In genomic region chr6:156955494-156956183, GRCh38 we compare ENCODE assay signal across 13 cellular contexts.
DNase-seq lines count a peak whose midpoint lies in the region; ATAC-seq, FAIRE-seq and TF ChIP-seq lines count a peak whose summit lies in the region.
"Had no signal": no experiment of that assay in that cellular context is flagged by ENCODE, and none has a peak within 500 bp of the region (broad histone marks: within the 10 kb centered on the region; RNA-seq: fewer than 3 reads in every experiment).

No MANE protein-coding gene starts in this region.

- H3F3A ChIP-seq in smooth muscle cell (ENCODE audit: low read depth) (peaks cover 15% of the 10 kb centered on the region), MM.1S (ENCODE audit: insufficient read depth, low read length) (no peaks in the 10 kb centered on the region)

- no TSS peak for BruUV-seq in HepG2 (replicated peaks; lab: Mats Ljungman, UMichigan)

- POLR2A ChIA-PET in HepG2 (lab: Yijun Ruan, JAX) = no interaction called here

- TF ChIP-seq EP300 in HepG2 (IDR thresholded peaks at IDR 0.05; ENCODE audit: low read depth in 2 of 2, low read length in 2 of 2) (no peak), HepG2 (CRISPR knock-in tag; IDR thresholded peaks at IDR 0.05; ENCODE audit: borderline replicate concordance) (no peak)

- H3K79me2 ChIP-seq in HepG2 (ENCODE audit: insufficient read depth, low read length) (peaks cover 61% of the 10 kb centered on the region), smooth muscle cell (ENCODE audit: low read depth) (peaks cover 94% of the 10 kb centered on the region), MM.1S (ENCODE audit: low read length) (peaks cover 70% of the 10 kb centered on the region)

- H3K27ac ChIP-seq in HepG2 (ENCODE audit: extremely low read length, insufficient read depth, low read length) (no peak overlapping the region), smooth muscle cell (ENCODE audit: low read depth) (peak overlapping the region; percentile 99), MM.1S (ENCODE audit: low read length) (no peak overlapping the region)

- no peak for FAIRE-seq in HepG2 (lab: Jason Lieb, UNC)

- WGBS in HepG2 (ENCODE audit: low lambda C conversion rate) = 97% methylated on average over 6 of the region's 6 CpGs
- WGBS in smooth muscle cell (ENCODE audit: low lambda C conversion rate) = 93% methylated on average over 6 of the region's 6 CpGs

- in situ Hi-C loops in HepG2 (cut with HindIII; ENCODE audit: extremely low pct_ligation_motif_present, low pct_unique_long_range_greater_than_20kb) = no loop called here

- H3K4me1 ChIP-seq in HepG2 (ENCODE audit: insufficient read depth, low read length) (peaks cover 26% of the 10 kb centered on the region), smooth muscle cell (ENCODE audit: low read depth) (peaks cover 34% of the 10 kb centered on the region), MM.1S (ENCODE audit: low read length) (no peaks in the 10 kb centered on the region)

- peaks cover 0 to 4% of the 10 kb centered on the region in 2 experiments; a peak in 3 of 5 replicates for H3K36me3 ChIP-seq in HepG2 (replicated peaks in 1 of 2; ENCODE audit: control insufficient read depth in 1 of 2, insufficient read depth in 2 of 2, low read length in 2 of 2)
- H3K36me3 ChIP-seq in smooth muscle cell (ENCODE audit: low read depth) = no peaks in the 10 kb centered on the region
- H3K36me3 ChIP-seq in MM.1S (replicated peaks; ENCODE audit: insufficient read depth, low read length) = no peaks in the 10 kb centered on the region

- intact Hi-C loops in HepG2 (cut with micrococcal nuclease; ENCODE audit: unreplicated experiment) = no loop called here

- H3K9me3 ChIP-seq in HepG2 (ENCODE audit: low read length) = no peaks in the 10 kb centered on the region
- no peaks in the 10 kb centered on the region for H3K9me3 ChIP-seq in smooth muscle cell (replicated peaks; ENCODE audit: low read depth)
- H3K9me3 ChIP-seq in MM.1S (replicated peaks; ENCODE audit: insufficient read depth, low read length) = no peaks in the 10 kb centered on the region

- peak; percentile 87 for DNase-seq in LNCaP clone FGC (ENCODE audit: low read depth)
- DNase-seq in choroid plexus epithelial cell (ENCODE audit: low read depth) = peak; percentile 65
- DNase-seq in HepG2 (ENCODE audit: low spot score) = no peak
- no peak for DNase-seq in smooth muscle cell (lab: John Stamatoyannopoulos, UW; ENCODE audit: unreplicated experiment)
- DNase-seq in glomerular visceral epithelial cell (ENCODE audit: extremely low spot score) = no peak
- no peak for DNase-seq in MM.1S
- no peak for DNase-seq in NCI-H1436 treated with DMSO at 0.1 percent for 48 hours (lab: John Stamatoyannopoulos, UW)
- DNase-seq in EL = no peak
- DNase-seq: activated naive CD4-positive, alpha-beta T cell; COR-L47; NCI-H2107; RPMI8226; stimulated activated CD4-positive, alpha-beta T cell treated with anti-CD3 and anti-CD28 coated beads, Interleukin-1b, Interleukin-23, amount 100 ng/mL, for 48 hours had no signal

- H3K4me2 ChIP-seq in HepG2 (ENCODE audit: low read depth, low read length) (no peak overlapping the region), smooth muscle cell (no peak overlapping the region), MM.1S (ENCODE audit: low read depth, low read length) (no peak overlapping the region)

- CTCF ChIA-PET in HepG2 (lab: Yijun Ruan, JAX; ENCODE audit: low intra/inter-chr PET ratio, low total read pairs) = no interaction called here

- no peaks in the 10 kb centered on the region for H3K27me3 ChIP-seq in HepG2 (ENCODE audit: control insufficient read depth in 1 of 2, insufficient read depth in 2 of 2, low read length in 2 of 2)
- H3K27me3 ChIP-seq in smooth muscle cell (ENCODE audit: low read depth) = no peaks in the 10 kb centered on the region
- H3K27me3 ChIP-seq in MM.1S (replicated peaks; ENCODE audit: insufficient read depth, low read length) = no peaks in the 10 kb centered on the region

- H2AFZ ChIP-seq in HepG2 (ENCODE audit: low read length) = no peak overlapping the region
- no peak overlapping the region for H2AFZ ChIP-seq in smooth muscle cell (ENCODE audit: low read depth)
- no peak overlapping the region for H2AFZ ChIP-seq in MM.1S (ENCODE audit: low read length)

- TF ChIP-seq CTCF in LNCaP clone FGC (IDR thresholded peaks at IDR 0.05; ENCODE audit: control insufficient read depth, extremely low read depth, insufficient read depth) = no peak
- TF ChIP-seq CTCF in choroid plexus epithelial cell (conservative IDR thresholded peaks at IDR 0.05; ENCODE audit: low read depth, low read length) = no peak
- TF ChIP-seq CTCF in HepG2 (CRISPR knock-in tag; IDR thresholded peaks at IDR 0.05) = no peak
- no peak for TF ChIP-seq CTCF in smooth muscle cell (IDR thresholded peaks at IDR 0.05; ENCODE audit: borderline replicate concordance, insufficient read depth, poor library complexity, severe bottlenecking)
- TF ChIP-seq CTCF in MM.1S (IDR thresholded peaks at IDR 0.05; ENCODE audit: low read length) = no peak

- ATAC-seq in HepG2 = no peak

- H3K9ac ChIP-seq in HepG2 (ENCODE audit: insufficient read depth, low read depth, low read length) = no peak overlapping the region
- H3K9ac ChIP-seq in smooth muscle cell (ENCODE audit: low read depth) = peak overlapping the region; percentile 96
- no peak overlapping the region for H3K9ac ChIP-seq in MM.1S (ENCODE audit: low read length)

- no peak for TF ChIP-seq RAD21 in HepG2 (CRISPR knock-in tag; IDR thresholded peaks at IDR 0.05)

- no peak for TF ChIP-seq POLR2A in HepG2 (IDR thresholded peaks at IDR 0.05; ENCODE audit: insufficient read depth in 1 of 2, low read depth in 2 of 2, low read length in 2 of 2)

- H4K20me1 ChIP-seq in HepG2 (ENCODE audit: insufficient read depth, low read length) (peaks cover 23% of the 10 kb centered on the region), smooth muscle cell (ENCODE audit: low read depth) (peaks cover 21% of the 10 kb centered on the region), MM.1S (ENCODE audit: insufficient read depth, low read length) (peaks cover 4% of the 10 kb centered on the region; the same call in 1 of the 2 replicates)

- no peaks in the 10 kb centered on the region for H3K9me2 ChIP-seq in MM.1S (replicated peaks; ENCODE audit: insufficient read depth, low read length)

- H3K4me3 ChIP-seq in LNCaP clone FGC (ENCODE audit: low read depth, low read length) (no peak overlapping the region), choroid plexus epithelial cell (ENCODE audit: low read depth, low read length) (no peak overlapping the region), HepG2 (replicated peaks in 1 of 3; ENCODE audit: insufficient read depth in 1 of 3, low read depth in 2 of 3, low read length in 3 of 3) (no peak overlapping the region), smooth muscle cell (no peak overlapping the region), MM.1S (ENCODE audit: low read length) (no peak overlapping the region)

TF ChIP-seq in HepG2, 621 proteins besides CTCF, POLR2A, EP300 and RAD21:
- no peak for TF ChIP-seq ZNF75D (CRISPR knock-in tag; IDR thresholded peaks at IDR 0.05; ENCODE audit: borderline replicate concordance)
- TF ChIP-seq FOXA1 (IDR thresholded peaks at IDR 0.05) = no peak
- no peak for TF ChIP-seq FOXA1 (CRISPR knock-in tag; IDR thresholded peaks at IDR 0.05)
- no peak for TF ChIP-seq CSRNP1 (CRISPR knock-in tag; IDR thresholded peaks at IDR 0.05)
- no peak for TF ChIP-seq ZNF598 (CRISPR knock-in tag; IDR thresholded peaks at IDR 0.05; ENCODE audit: borderline replicate concordance)
- peak; percentile 27 for TF ChIP-seq RBM22 (optimal IDR thresholded peaks at IDR 0.05; ENCODE audit: low read length)
- TF ChIP-seq JDP2 (CRISPR knock-in tag; IDR thresholded peaks at IDR 0.05; ENCODE audit: borderline replicate concordance) = no peak
- no peak for TF ChIP-seq CERS6 (CRISPR knock-in tag; IDR thresholded peaks at IDR 0.05)

Comparison
In these comparisons a context has a peak if more than half of its experiments do, and no peak if none do; other contexts are left out.
1. DNase-seq: peak in LNCaP clone FGC (single experiment) and choroid plexus epithelial cell (single experiment); none in HepG2 (single experiment), smooth muscle cell (single experiment), glomerular visceral epithelial cell (single experiment), MM.1S (single experiment), NCI-H1436 treated with DMSO at 0.1 percent for 48 hours (single experiment) and EL (single experiment).